In the genomic region with DNA sequence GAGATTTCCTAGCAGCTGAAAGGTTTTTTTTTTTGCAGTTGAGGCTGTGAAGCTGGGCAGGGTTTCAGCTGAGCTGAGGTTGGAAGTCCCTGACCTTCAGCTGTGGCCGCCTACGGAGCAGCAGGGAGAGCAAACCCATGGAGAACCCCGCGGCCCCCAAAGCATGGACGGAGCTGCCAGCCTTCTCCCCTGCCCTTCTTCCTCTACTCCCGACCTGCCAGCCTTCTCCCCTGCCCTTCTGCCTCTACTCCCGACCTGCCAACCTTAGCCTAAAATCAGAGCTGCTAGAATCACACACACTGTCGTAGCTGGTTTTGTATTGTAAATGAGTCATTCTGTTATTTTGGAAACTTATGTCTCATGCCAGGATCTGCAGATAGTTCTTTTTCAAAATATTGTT, we compare ENCODE assay signal across 9 cellular contexts.
DNase-seq lines count a peak whose midpoint lies in the region; ATAC-seq and TF ChIP-seq lines count a peak whose summit lies in the region.
"Had no signal": no experiment of that assay in that cellular context is flagged by ENCODE, and none has a peak within 500 bp of the region (broad histone marks: within the 10 kb centered on the region; RNA-seq: fewer than 3 reads in every experiment).

No MANE protein-coding gene starts in this region.

- no peak for DNase-seq in activated CD4-positive, CD25-positive, alpha-beta regulatory T cell (lab: John Stamatoyannopoulos, UW)
- DNase-seq in astrocyte of the spinal cord (ENCODE audit: low read depth, low spot score) (peak; percentile 30), immature natural killer cell (no peak), stromal cell of bone marrow (ENCODE audit: low read depth) (peak; percentile 51), DMS79 treated with DMSO at 0.1 percent for 48 hours (lab: John Stamatoyannopoulos, UW) (no peak), midbrain (lab: John Stamatoyannopoulos, UW) (no peak), NOMO-1 treated with DMSO at 0.1 percent for 48 hours (lab: John Stamatoyannopoulos, UW; ENCODE audit: unreplicated experiment) (no peak)

- H3K4me3 ChIP-seq in astrocyte of the spinal cord (ENCODE audit: low read depth, low read length): no peak overlapping the region
- H3K4me3 ChIP-seq: SK-N-MC had no signal

- peaks cover 89 to 98% of the 10 kb centered on the region in 2 donors for H3K4me1 Mint-ChIP-seq in immature natural killer cell

- TF ChIP-seq CTCF in astrocyte of the spinal cord (IDR thresholded peaks at IDR 0.05; ENCODE audit: low read depth, low read length): no peak

- in situ Hi-C loops in astrocyte of the spinal cord (cut with HindIII; ENCODE audit: low sequenced_read_pairs): no loop called here

- H3K9me3 Mint-ChIP-seq in immature natural killer cell: no peaks in the 10 kb centered on the region

- peaks cover 3 to 26% (median 18%) of the 10 kb centered on the region in 3 donors for H3K36me3 Mint-ChIP-seq in immature natural killer cell

- peak; percentile 17 to 60 for ATAC-seq in activated CD4-positive, CD25-positive, alpha-beta regulatory T cell treated with anti-CD3 and anti-CD28 coated beads, Interleukin-2, amount 50 U/mL, for 24 hours

- H3K27me3 Mint-ChIP-seq in immature natural killer cell (ENCODE audit: low read depth in 3 of 3): peaks cover 4 to 31% (median 12%) of the 10 kb centered on the region in 3 donors

- no peak overlapping the region for H3K4me3 Mint-ChIP-seq in immature natural killer cell

- peak overlapping the region; percentile 51 to 92 (median 76) for H3K27ac Mint-ChIP-seq in immature natural killer cell

Comparison
In these comparisons a context has a peak if more than half of its experiments do, and no peak if none do; other contexts are left out.
1. DNase-seq: peak in astrocyte of the spinal cord (single experiment) and stromal cell of bone marrow (single experiment); none in activated CD4-positive, CD25-positive, alpha-beta regulatory T cell (0 of 4), immature natural killer cell (0 of 3), DMS79 treated with DMSO at 0.1 percent for 48 hours (single experiment), midbrain (single experiment) and NOMO-1 treated with DMSO at 0.1 percent for 48 hours (single experiment).